8 cellular contexts compared by ENCODE assay signal in the genomic region with DNA sequence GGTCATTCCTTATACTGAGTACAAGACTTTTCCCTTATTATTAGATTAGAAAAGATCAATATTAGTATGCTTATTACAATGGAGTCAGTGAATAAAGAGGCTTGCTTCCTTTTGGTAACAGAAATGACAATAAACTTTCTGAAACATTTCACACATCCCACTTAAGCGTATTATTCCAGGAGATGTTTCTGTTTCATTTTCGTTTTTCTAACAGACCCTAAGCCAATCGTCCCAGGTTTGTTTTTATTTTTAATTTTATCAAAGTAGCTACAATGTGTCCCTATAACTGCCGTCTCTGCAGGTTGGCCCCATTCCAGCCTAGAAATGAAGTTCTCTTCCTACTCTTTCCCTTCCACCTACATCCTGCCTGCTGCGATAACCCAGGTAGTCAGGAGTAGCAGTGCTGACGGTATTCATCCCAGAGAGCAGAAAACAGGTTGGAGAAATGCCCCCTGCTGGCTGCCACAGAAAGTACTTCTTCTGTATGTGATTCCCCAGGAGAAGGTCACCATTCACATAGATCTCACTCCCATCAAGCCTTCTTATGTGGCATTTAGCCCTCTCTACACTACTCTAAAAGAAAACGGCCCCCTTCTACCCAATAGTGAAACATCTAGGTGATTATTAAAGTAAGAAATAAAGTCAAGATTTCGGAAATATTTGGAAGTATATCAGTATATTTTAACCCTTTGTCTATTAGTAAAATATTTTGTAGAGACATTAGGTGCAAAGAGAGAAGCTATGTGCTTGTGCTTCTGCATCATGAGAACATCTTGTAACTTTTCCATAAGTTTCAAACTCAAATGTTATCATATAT. TPM values are rescaled to one million over a fixed set of nuclear protein-coding genes. Genes with fewer than 3 reads are reported as not detected.
DNase-seq lines count a peak whose midpoint lies in the region; ATAC-seq and TF ChIP-seq lines count a peak whose summit lies in the region.

No MANE protein-coding gene starts in this region.

- DNase-seq in CD1c-positive myeloid dendritic cell (ENCODE audit: extremely low spot score) = peak; percentile 70
- peak; percentile 46 for DNase-seq in activated T-cell treated with anti-CD3 and anti-CD28 coated beads for 48 hours (ENCODE audit: low read depth)
- no peak for DNase-seq in esophagus squamous epithelium (lab: John Stamatoyannopoulos, UW)
- peak; percentile 76 for DNase-seq in nephron progenitor cell
- DNase-seq in stimulated activated naive CD8-positive, alpha-beta T cell treated with anti-CD3 and anti-CD28 coated beads, Interleukin-15, Interleukin-2, amounts not matched to agents 100 U/mL and 50 U/mL, for 24 hours = peak; percentile 75

- TF ChIP-seq CTCF in OCI-LY1 (IDR thresholded peaks at IDR 0.05; ENCODE audit: low read length) (peak; percentile 82), esophagus squamous epithelium (IDR thresholded peaks at IDR 0.05) (peak; percentile 68 to 87 (median 74)), nephron progenitor cell (IDR thresholded peaks at IDR 0.05) (peak; percentile 70)

- H4K20me1 ChIP-seq in OCI-LY1 (ENCODE audit: insufficient read depth, low read length) = no peaks in the 10 kb centered on the region

- no peaks in the 10 kb centered on the region for H3K9me3 Mint-ChIP-seq in nephron progenitor cell

- no peaks in the 10 kb centered on the region for H3K9me2 ChIP-seq in OCI-LY1 (ENCODE audit: low read depth, low read length)

- peaks cover under 1% of the 10 kb centered on the region for H3K36me3 Mint-ChIP-seq in nephron progenitor cell (ENCODE audit: low read depth)

- H3K9me3 ChIP-seq in OCI-LY1 (ENCODE audit: low read length) = no peaks in the 10 kb centered on the region
- no peaks in the 10 kb centered on the region for H3K9me3 ChIP-seq in esophagus squamous epithelium

- no peak overlapping the region for H3K4me3 Mint-ChIP-seq in nephron progenitor cell

- H3K27me3 Mint-ChIP-seq in nephron progenitor cell (ENCODE audit: low read depth, poor library complexity) = no peaks in the 10 kb centered on the region

- ATAC-seq in GM19351 (IDR thresholded peaks at IDR 0.05; ENCODE audit: unreplicated experiment) (peak; percentile 84), HG03460 (IDR thresholded peaks at IDR 0.05; ENCODE audit: unreplicated experiment) (peak; percentile 95)
- ATAC-seq in stimulated activated naive CD8-positive, alpha-beta T cell treated with anti-CD3 and anti-CD28 coated beads, Interleukin-15, Interleukin-2, amounts not matched to agents 100 U/mL and 50 U/mL, for 24 hours = peak; percentile 87

- H3K4me1 ChIP-seq in OCI-LY1 (ENCODE audit: insufficient read depth, low read length, severe bottlenecking) = peaks cover 8% of the 10 kb centered on the region
- peaks cover 0 to 8% (median 0%) of the 10 kb centered on the region in 3 donors for H3K4me1 ChIP-seq in esophagus squamous epithelium

- H3K9ac ChIP-seq in OCI-LY1 (ENCODE audit: low read length) = peak overlapping the region; percentile 19; the same call in 1 of the 2 replicates

- H3K27me3 ChIP-seq in OCI-LY1 (ENCODE audit: insufficient read depth, low read length) = no peaks in the 10 kb centered on the region
- no peaks in the 10 kb centered on the region for H3K27me3 ChIP-seq in esophagus squamous epithelium

- no peaks in the 10 kb centered on the region for H3K79me2 ChIP-seq in OCI-LY1 (ENCODE audit: insufficient read depth, low read length)

- H3F3A ChIP-seq in OCI-LY1 (ENCODE audit: insufficient read depth, low read length) = no peaks in the 10 kb centered on the region; the same call in 1 of the 2 replicates

- WGBS in esophagus squamous epithelium, 2 donors = 6 to 16% methylated on average over 8 of the region's 8 CpGs

- intact Hi-C loops in esophagus squamous epithelium (cut with DNase I) = no loop called here

- no peak for TF ChIP-seq POLR2A in esophagus squamous epithelium (IDR thresholded peaks at IDR 0.05)

- no peak overlapping the region for H3K27ac ChIP-seq in OCI-LY1 (ENCODE audit: low read depth, low read length, poor library complexity, severe bottlenecking)
- peak overlapping the region; percentile 32 to 79 (median 63) for H3K27ac ChIP-seq in esophagus squamous epithelium

- H3K27ac Mint-ChIP-seq in nephron progenitor cell = no peak overlapping the region

- peak overlapping the region; percentile 48; the same call in 1 of the 2 replicates for H2AFZ ChIP-seq in OCI-LY1 (ENCODE audit: low read length)

- H3K36me3 ChIP-seq in OCI-LY1 (ENCODE audit: insufficient read depth, low read length) (no peaks in the 10 kb centered on the region), esophagus squamous epithelium (no peaks in the 10 kb centered on the region)

- no peaks in the 10 kb centered on the region for H3K4me1 Mint-ChIP-seq in nephron progenitor cell

- H3K4me3 ChIP-seq in OCI-LY1 (ENCODE audit: low read depth, low read length, poor library complexity, severe bottlenecking) = peak overlapping the region; percentile 58
- peak overlapping the region; percentile 36 to 64 (median 52) for H3K4me3 ChIP-seq in esophagus squamous epithelium

- H3K4me2 ChIP-seq in OCI-LY1 (ENCODE audit: low read length) = peak overlapping the region; percentile 67

RNA-seq across cellular contexts. Expression of a gene that starts 40.4 kb away (rescaled TPM):
- total RNA-seq in esophagus squamous epithelium = 1 to 10 TPM in 2 of 4 donors, under 1 TPM in 2; 0.30 to 1.6 (median 0.86) TPM
